ENCODE assay signal across 9 cellular contexts in the genomic region with DNA sequence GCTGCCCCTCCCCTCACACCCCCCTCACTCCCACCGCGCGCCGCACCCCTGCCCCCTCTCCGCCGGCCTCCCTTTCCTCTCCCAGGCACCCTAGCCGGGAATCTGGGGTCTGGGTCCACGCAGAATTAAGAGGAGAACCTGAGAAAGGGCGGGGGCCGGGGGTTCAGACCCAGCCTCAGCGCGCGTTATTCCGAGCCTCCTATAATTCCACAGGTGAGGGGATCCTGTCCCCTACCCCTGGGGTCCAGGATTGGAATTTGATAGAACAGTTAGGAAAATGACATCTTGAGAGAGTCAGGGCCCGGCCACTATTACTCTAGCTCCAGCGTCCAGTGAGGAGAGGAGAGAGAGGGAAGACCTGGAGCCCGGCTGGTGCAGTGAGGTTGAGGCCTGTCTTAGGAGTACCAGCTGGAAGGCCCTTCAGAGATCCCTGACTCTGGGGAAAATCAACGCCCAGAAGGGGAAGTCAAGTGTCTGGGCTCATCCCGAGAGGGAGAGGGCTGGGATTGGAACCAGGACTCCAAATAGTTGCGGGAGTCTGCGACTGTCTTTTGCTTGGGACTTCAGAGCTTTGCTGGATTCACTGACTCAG. TPM values are rescaled to one million over a fixed set of nuclear protein-coding genes. Genes with fewer than 3 reads are reported as not detected.
A peak's percentile ranks its signal among the peaks of the same experiment; 100 is the strongest.
DNase-seq lines count a peak whose midpoint lies in the region; ATAC-seq, FAIRE-seq and TF ChIP-seq lines count a peak whose summit lies in the region.
"Had no signal": no experiment of that assay in that cellular context is flagged by ENCODE, and none has a peak within 500 bp of the region (broad histone marks: within the 10 kb centered on the region; RNA-seq: fewer than 3 reads in every experiment).

No MANE protein-coding gene starts in this region.

- no peak for DNase-seq in activated naive CD4-positive, alpha-beta T cell treated with anti-CD3 and anti-CD28 coated beads for 36 hours
- no peak for DNase-seq in activated naive CD4-positive, alpha-beta T cell treated with Interleukin-2 at 50 U/mL for 16 hours
- no peak for DNase-seq in activated naive CD8-positive, alpha-beta T cell treated with anti-CD3 and anti-CD28 coated beads, Interleukin-2, amount 50 U/mL, for 24 hours
- DNase-seq in keratinocyte (ENCODE audit: low read depth, low spot score) = no peak
- peak in 1 of 2 donors; percentile 39 for DNase-seq in stimulated activated naive CD8-positive, alpha-beta T cell treated with anti-CD3 and anti-CD28 coated beads, Interleukin-15, amount 100 ng/mL, for 72 hours
- no peak for DNase-seq in NCI-H2171 treated with DMSO at 0.1 percent for 48 hours (lab: John Stamatoyannopoulos, UW)

- H3K9me1 ChIP-seq in keratinocyte (ENCODE audit: control insufficient read depth, extremely low read depth, insufficient read depth, low read length) = no peaks in the 10 kb centered on the region

- peak overlapping the region; percentile 72 for H3K4me2 ChIP-seq in keratinocyte (ENCODE audit: control insufficient read depth, extremely low read depth, insufficient read depth, low read depth, low read length)

- H3K27ac ChIP-seq in keratinocyte (ENCODE audit: control insufficient read depth, insufficient read depth, low read length) = no peak overlapping the region

- TF ChIP-seq CTCF in keratinocyte (optimal IDR thresholded peaks at IDR 0.05 in 1 of 3, IDR thresholded peaks at IDR 0.05 in 1 of 3, conservative IDR thresholded peaks at IDR 0.05 in 1 of 3; ENCODE audit: extremely low read depth in 1 of 3, insufficient read depth in 2 of 3, low read length in 3 of 3) = no peak

- ATAC-seq in activated naive CD8-positive, alpha-beta T cell treated with anti-CD3 and anti-CD28 coated beads, Interleukin-2, amount 50 U/mL, for 24 hours = no peak
- no peak for ATAC-seq in stimulated activated naive CD8-positive, alpha-beta T cell treated with anti-CD3 and anti-CD28 coated beads, Interleukin-15, amount 100 ng/mL, for 72 hours
- ATAC-seq in GM18870 (IDR thresholded peaks at IDR 0.05; ENCODE audit: unreplicated experiment) (no peak), HG03565 (IDR thresholded peaks at IDR 0.05; ENCODE audit: unreplicated experiment) (no peak)

- no peak overlapping the region for H2AFZ ChIP-seq in keratinocyte (ENCODE audit: control insufficient read depth, low read length)

- H3K79me2 ChIP-seq in keratinocyte (ENCODE audit: control insufficient read depth, insufficient read depth, low read length) = no peaks in the 10 kb centered on the region

- CTCF ChIA-PET in activated naive CD4-positive, alpha-beta T cell treated with anti-CD3 and anti-CD28 coated beads for 36 hours (lab: Charles Lee) = interaction anchor here (0.6 to 1.9 kb wide), 12 partner anchors 20 to 182 kb away, joined by 3 to 16 read pairs (median 3); no protein-coding TSS in a partner anchor

- peaks cover 4% of the 10 kb centered on the region for H3K36me3 Mint-ChIP-seq in activated naive CD4-positive, alpha-beta T cell treated with anti-CD3 and anti-CD28 coated beads for 36 hours (ENCODE audit: low read depth)
- H3K36me3 Mint-ChIP-seq in activated naive CD8-positive, alpha-beta T cell treated with anti-CD3 and anti-CD28 coated beads, Interleukin-2, amount 50 U/mL, for 24 hours (ENCODE audit: low read depth) = peaks cover 13% of the 10 kb centered on the region

- H3K9me3 Mint-ChIP-seq in activated naive CD4-positive, alpha-beta T cell treated with anti-CD3 and anti-CD28 coated beads for 36 hours = no peaks in the 10 kb centered on the region
- H3K9me3 Mint-ChIP-seq in activated naive CD8-positive, alpha-beta T cell treated with anti-CD3 and anti-CD28 coated beads, Interleukin-2, amount 50 U/mL, for 24 hours = no peaks in the 10 kb centered on the region
- H3K9me3 Mint-ChIP-seq in stimulated activated naive CD8-positive, alpha-beta T cell treated with anti-CD3 and anti-CD28 coated beads, Interleukin-15, amount 100 ng/mL, for 72 hours = no peaks in the 10 kb centered on the region

- H3K36me3 ChIP-seq in keratinocyte (ENCODE audit: control insufficient read depth in 2 of 2, extremely low read depth in 1 of 2, insufficient read depth in 2 of 2, low read length in 2 of 2) = no peaks in the 10 kb centered on the region

- no peaks in the 10 kb centered on the region for H3K9me3 ChIP-seq in keratinocyte (ENCODE audit: control insufficient read depth, low read depth, low read length)

- H3K4me1 Mint-ChIP-seq in activated naive CD4-positive, alpha-beta T cell treated with anti-CD3 and anti-CD28 coated beads for 36 hours (ENCODE audit: low read depth) = peaks cover 62% of the 10 kb centered on the region
- peaks cover 80% of the 10 kb centered on the region for H3K4me1 Mint-ChIP-seq in activated naive CD8-positive, alpha-beta T cell treated with anti-CD3 and anti-CD28 coated beads, Interleukin-2, amount 50 U/mL, for 24 hours
- H3K4me1 Mint-ChIP-seq in stimulated activated naive CD8-positive, alpha-beta T cell treated with anti-CD3 and anti-CD28 coated beads, Interleukin-15, amount 100 ng/mL, for 72 hours = peaks cover 81% of the 10 kb centered on the region

- peak overlapping the region; percentile 30 for H3K4me3 Mint-ChIP-seq in activated naive CD4-positive, alpha-beta T cell treated with anti-CD3 and anti-CD28 coated beads for 36 hours
- peak overlapping the region; percentile 67 for H3K4me3 Mint-ChIP-seq in activated naive CD8-positive, alpha-beta T cell treated with anti-CD3 and anti-CD28 coated beads, Interleukin-2, amount 50 U/mL, for 24 hours
- H3K4me3 Mint-ChIP-seq in stimulated activated naive CD8-positive, alpha-beta T cell treated with anti-CD3 and anti-CD28 coated beads, Interleukin-15, amount 100 ng/mL, for 72 hours = peak overlapping the region; percentile 74 to 93

- H4K20me1 ChIP-seq in keratinocyte (ENCODE audit: control insufficient read depth, extremely low read depth, insufficient read depth, low read length) = no peaks in the 10 kb centered on the region

- intact Hi-C loops in activated naive CD4-positive, alpha-beta T cell treated with anti-CD3 and anti-CD28 coated beads for 36 hours (cut with micrococcal nuclease) = loop anchor here (1.0 to 5.0 kb wide), 12 partner anchors 15 to 353 kb away; a partner anchor contains a TSS

- no peaks in the 10 kb centered on the region for H3K27me3 Mint-ChIP-seq in activated naive CD4-positive, alpha-beta T cell treated with anti-CD3 and anti-CD28 coated beads for 36 hours (ENCODE audit: low read depth)
- H3K27me3 Mint-ChIP-seq in activated naive CD8-positive, alpha-beta T cell treated with anti-CD3 and anti-CD28 coated beads, Interleukin-2, amount 50 U/mL, for 24 hours = no peaks in the 10 kb centered on the region
- no peaks in the 10 kb centered on the region for H3K27me3 Mint-ChIP-seq in stimulated activated naive CD8-positive, alpha-beta T cell treated with anti-CD3 and anti-CD28 coated beads, Interleukin-15, amount 100 ng/mL, for 72 hours

- H3K4me1 ChIP-seq in keratinocyte (ENCODE audit: control insufficient read depth, extremely low read depth, insufficient read depth, low read length) = peaks cover 4% of the 10 kb centered on the region

- H3K27me3 ChIP-seq in keratinocyte (ENCODE audit: control insufficient read depth, extremely low read depth, insufficient read depth, low read length) = peaks cover 50% of the 10 kb centered on the region

- FAIRE-seq in keratinocyte (lab: Jason Lieb, UNC) = no peak

- peak overlapping the region; percentile 79 for H3K9ac ChIP-seq in keratinocyte (ENCODE audit: control insufficient read depth, extremely low read depth, insufficient read depth, low read length)

- H3K27ac Mint-ChIP-seq in activated naive CD4-positive, alpha-beta T cell treated with anti-CD3 and anti-CD28 coated beads for 36 hours = peak overlapping the region; percentile 46
- peak overlapping the region; percentile 97 for H3K27ac Mint-ChIP-seq in activated naive CD8-positive, alpha-beta T cell treated with anti-CD3 and anti-CD28 coated beads, Interleukin-2, amount 50 U/mL, for 24 hours
- H3K27ac Mint-ChIP-seq in stimulated activated naive CD8-positive, alpha-beta T cell treated with anti-CD3 and anti-CD28 coated beads, Interleukin-15, amount 100 ng/mL, for 72 hours = peak overlapping the region; percentile 64 to 72

- dilution Hi-C loops in keratinocyte (cut with MboI; ENCODE audit: extremely low pct_ligation_motif_present, low sequenced_read_pairs) = no loop called here

- peak overlapping the region; percentile 53 to 67 (median 58) for H3K4me3 ChIP-seq in keratinocyte (ENCODE audit: control insufficient read depth in 2 of 3, extremely low read depth in 1 of 3, insufficient read depth in 2 of 3, low read depth in 1 of 3, low read length in 3 of 3)

RNA-seq across cellular contexts. Expression of a gene that starts 17.3 kb away (rescaled TPM):
- total RNA-seq in activated naive CD4-positive, alpha-beta T cell treated with anti-CD3 and anti-CD28 coated beads for 36 hours = 1 to 10 TPM; 2.0 to 2.1 TPM
- polyA plus RNA-seq in keratinocyte = 4.0 to 5.3 TPM (median 4.2 TPM) in 3 replicates
- polyA plus RNA-seq in keratinocyte (2011; ENCODE audit: low read depth) = 10.1 TPM
- polyA plus RNA-seq in keratinocyte (2011; cell fraction: cytosol; rRNA removed) = 3.2 and 3.8 TPM in 2 replicates
- 11.7 and 15.6 TPM in 2 replicates for polyA plus RNA-seq in keratinocyte (2011; cell fraction: nucleus; rRNA removed)
- 5.8 and 71.5 TPM in 2 replicates for polyA plus RNA-seq in keratinocyte (2012; ENCODE audit: low replicate concordance)
- polyA minus RNA-seq in keratinocyte = 6.2 to 10.1 TPM (median 8.6 TPM) in 3 replicates
- 5.4 TPM for polyA minus RNA-seq in keratinocyte (2011; cell fraction: cytosol; rRNA and poly(A)+ RNA removed)
- 8.3 and 10.7 TPM in 2 replicates for polyA minus RNA-seq in keratinocyte (2011; cell fraction: nucleus; rRNA and poly(A)+ RNA removed)
- total RNA-seq: dermis microvascular lymphatic vessel endothelial cell had no signal

RNA-seq across cellular contexts. Expression of a gene that starts 24.7 kb away (rescaled TPM):
- total RNA-seq in activated naive CD4-positive, alpha-beta T cell treated with anti-CD3 and anti-CD28 coated beads for 36 hours = 10 to 100 TPM; 35.2 to 36.5 TPM
- 38.4 to 59.0 TPM (median 51.8 TPM) in 3 replicates for polyA plus RNA-seq in keratinocyte
- polyA plus RNA-seq in keratinocyte (2011; ENCODE audit: low read depth) = 6.9 TPM
- 56.9 and 63.0 TPM in 2 replicates for polyA plus RNA-seq in keratinocyte (2011; cell fraction: cytosol; rRNA removed)
- 17.7 and 18.4 TPM in 2 replicates for polyA plus RNA-seq in keratinocyte (2011; cell fraction: nucleus; rRNA removed)
- 53.2 and 63.0 TPM in 2 replicates for polyA plus RNA-seq in keratinocyte (2012; ENCODE audit: low replicate concordance)
- 17.4 to 26.6 TPM (median 26.2 TPM) in 3 replicates for polyA minus RNA-seq in keratinocyte
- 20.1 TPM for polyA minus RNA-seq in keratinocyte (2011; cell fraction: cytosol; rRNA and poly(A)+ RNA removed)
- 5.2 and 7.8 TPM in 2 replicates for polyA minus RNA-seq in keratinocyte (2011; cell fraction: nucleus; rRNA and poly(A)+ RNA removed)

RNA-seq across cellular contexts. Expression of a gene that starts 55.2 kb away (rescaled TPM):
- total RNA-seq in activated naive CD4-positive, alpha-beta T cell treated with anti-CD3 and anti-CD28 coated beads for 36 hours = 1 to 10 TPM; 6.0 to 6.3 TPM
- polyA plus RNA-seq in keratinocyte = 21.4 to 35.8 TPM (median 26.9 TPM) in 3 replicates
- polyA plus RNA-seq in keratinocyte (2011; ENCODE audit: low read depth) = 59.5 TPM
- 10.5 and 15.2 TPM in 2 replicates for polyA plus RNA-seq in keratinocyte (2011; cell fraction: cytosol; rRNA removed)
- 65.9 and 71.5 TPM in 2 replicates for polyA plus RNA-seq in keratinocyte (2011; cell fraction: nucleus; rRNA removed)
- polyA plus RNA-seq in keratinocyte (2012; ENCODE audit: low replicate concordance) = 31.6 and 48.5 TPM in 2 replicates
- polyA minus RNA-seq in keratinocyte = 40.8 to 206 TPM (median 72.4 TPM) in 3 replicates
- 44.5 TPM for polyA minus RNA-seq in keratinocyte (2011; cell fraction: cytosol; rRNA and poly(A)+ RNA removed)
- 140 and 173 TPM in 2 replicates for polyA minus RNA-seq in keratinocyte (2011; cell fraction: nucleus; rRNA and poly(A)+ RNA removed)

Comparison
In these comparisons a context has a peak if more than half of its experiments do, and no peak if none do; other contexts are left out.
1. H3K27ac Mint-ChIP-seq: peak in every context shown above with its lines; median percentile 97 in activated naive CD8-positive, alpha-beta T cell treated with anti-CD3 and anti-CD28 coated beads, Interleukin-2, amount 50 U/mL, for 24 hours; 68 in stimulated activated naive CD8-positive, alpha-beta T cell treated with anti-CD3 and anti-CD28 coated beads, Interleukin-15, amount 100 ng/mL, for 72 hours; 46 in activated naive CD4-positive, alpha-beta T cell treated with anti-CD3 and anti-CD28 coated beads for 36 hours.
2. H3K4me3 Mint-ChIP-seq: peak in every context shown above with its lines; median percentile 84 in stimulated activated naive CD8-positive, alpha-beta T cell treated with anti-CD3 and anti-CD28 coated beads, Interleukin-15, amount 100 ng/mL, for 72 hours; 67 in activated naive CD8-positive, alpha-beta T cell treated with anti-CD3 and anti-CD28 coated beads, Interleukin-2, amount 50 U/mL, for 24 hours; 30 in activated naive CD4-positive, alpha-beta T cell treated with anti-CD3 and anti-CD28 coated beads for 36 hours.